In the genomic region with DNA sequence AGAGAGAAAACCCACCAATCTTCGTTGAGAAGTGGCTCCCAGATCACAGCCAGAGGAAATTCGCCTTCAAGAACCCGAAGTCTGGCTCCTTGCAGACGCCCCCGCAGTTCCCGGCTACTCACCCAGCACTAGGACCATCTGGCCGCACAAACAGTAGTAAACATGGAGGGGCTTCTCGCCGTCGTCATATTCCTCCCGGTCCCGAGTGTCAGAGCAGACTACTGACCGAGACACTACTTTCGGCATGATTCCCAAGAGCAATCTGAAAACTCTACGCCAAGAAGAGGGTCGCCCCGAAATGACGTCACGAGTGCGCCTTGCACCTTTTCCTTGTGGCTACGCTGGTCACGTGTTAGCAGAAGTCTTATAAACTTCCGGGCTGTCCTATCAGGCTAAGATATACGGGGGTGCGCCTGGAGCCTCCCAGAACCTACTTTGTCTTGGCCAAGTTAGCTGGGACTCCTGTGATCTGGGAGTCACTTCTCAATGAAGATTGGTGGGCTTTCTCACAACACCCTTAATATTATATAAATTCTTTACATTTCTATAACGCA, we compare ENCODE assay signal across 8 cellular contexts. TPM values are rescaled to one million over a fixed set of nuclear protein-coding genes. Genes with fewer than 3 reads are reported as not detected.
DNase-seq lines count a peak whose midpoint lies in the region; ATAC-seq and TF ChIP-seq lines count a peak whose summit lies in the region.

Gene STEEP1, minus strand, starts transcription at position 300 of the 554 bp plus-strand sequence. Its CDS starts 54 bp downstream, at position 246.

- H3K27me3 Mint-ChIP-seq in WTC11 (ENCODE audit: low read depth), result no peaks in the 10 kb centered on the region
- peaks cover 1 to 6% (median 4%) of the 10 kb centered on the region in 3 donors for H3K27me3 Mint-ChIP-seq in immature natural killer cell (ENCODE audit: low read depth in 3 of 3)

- TF ChIP-seq CTCF in WTC11 (IDR thresholded peaks at IDR 0.05), result no peak
- TF ChIP-seq CTCF in cardiac fibroblast (IDR thresholded peaks at IDR 0.05; ENCODE audit: low read depth, low read length), result no peak

- CTCF ChIA-PET in WTC11 (lab: Charles Lee), result interaction anchor here (1.0 kb wide), 1 partner anchor 9 kb away, joined by 4 read pairs; the partner anchor contains the start of gene UBE2A

- peak within 1 kb of the TSS; percentile 58 to 68 for H3K4me3 ChIP-seq in cardiac fibroblast (replicated peaks in 1 of 2; ENCODE audit: low read depth in 2 of 2, low read length in 2 of 2)

- H3K36me3 Mint-ChIP-seq in WTC11 (0 out of 2 replicates have a peak, but pooled peaks cover under 1% of the 10 kb centered on the region), immature natural killer cell (no peaks in the 10 kb centered on the region)

- DNase-seq in ACHN (peak; percentile 83), NCI-H345 (lab: John Stamatoyannopoulos, UW) (peak; percentile 89), WTC11 (ENCODE audit: low spot score) (peak; percentile 83), cardiac fibroblast (ENCODE audit: low read depth in 2 of 2) (peak; percentile 92 to 93), immature natural killer cell (peak; percentile 82 to 84 (median 83)), smooth muscle cell of the brain vasculature (ENCODE audit: low read depth, low spot score) (peak; percentile 78)

- H3K9me3 Mint-ChIP-seq in WTC11, result no peaks in the 10 kb centered on the region; the same call in 1 of the 2 replicates
- H3K9me3 Mint-ChIP-seq in immature natural killer cell, result no peaks in the 10 kb centered on the region

- in situ Hi-C loops in ACHN (cut with HindIII; ENCODE audit: low pct_ligation_motif_present, low pct_unique_long_range_greater_than_20kb, low sequenced_read_pairs), result no loop called here

- H3K4me3 Mint-ChIP-seq in WTC11 (peak within 1 kb of the TSS; percentile 93), immature natural killer cell (peak within 1 kb of the TSS; percentile 92 to 96 (median 94))

- 0 out of 2 replicates have a peak, but pooled peaks cover 3% of the 10 kb centered on the region for H3K4me1 Mint-ChIP-seq in WTC11
- peaks cover 17 to 24% of the 10 kb centered on the region in 2 donors for H3K4me1 Mint-ChIP-seq in immature natural killer cell

- peak; percentile 90 for ATAC-seq in GM18907 (IDR thresholded peaks at IDR 0.05; ENCODE audit: unreplicated experiment)
- peak; percentile 94 for ATAC-seq in HG03196 (IDR thresholded peaks at IDR 0.05; ENCODE audit: unreplicated experiment)
- ATAC-seq in WTC11, result peak; percentile 96

- H3K27ac Mint-ChIP-seq in WTC11 (peak within 1 kb of the TSS; percentile 93), immature natural killer cell (peak within 1 kb of the TSS; percentile 90 to 97 (median 92))

- POLR2A ChIA-PET in WTC11 (lab: Charles Lee), result no interaction called here

TF ChIP-seq in WTC11, 78 proteins besides CTCF, POLR2A, EP300 and RAD21 (continues in another document):
- no peak for TF ChIP-seq ZNF425 (CRISPR knock-in tag; conservative IDR thresholded peaks at IDR 0.05)
- no peak for TF ChIP-seq E2F1 (CRISPR knock-in tag; IDR thresholded peaks at IDR 0.05)
- no peak for TF ChIP-seq JUN (CRISPR knock-in tag; IDR thresholded peaks at IDR 0.05)
- TF ChIP-seq FOXK1 (CRISPR knock-in tag; IDR thresholded peaks at IDR 0.05), result peak; percentile 92
- TF ChIP-seq NR1H2 (CRISPR knock-in tag; IDR thresholded peaks at IDR 0.05), result no peak
- TF ChIP-seq, protein P1, sequence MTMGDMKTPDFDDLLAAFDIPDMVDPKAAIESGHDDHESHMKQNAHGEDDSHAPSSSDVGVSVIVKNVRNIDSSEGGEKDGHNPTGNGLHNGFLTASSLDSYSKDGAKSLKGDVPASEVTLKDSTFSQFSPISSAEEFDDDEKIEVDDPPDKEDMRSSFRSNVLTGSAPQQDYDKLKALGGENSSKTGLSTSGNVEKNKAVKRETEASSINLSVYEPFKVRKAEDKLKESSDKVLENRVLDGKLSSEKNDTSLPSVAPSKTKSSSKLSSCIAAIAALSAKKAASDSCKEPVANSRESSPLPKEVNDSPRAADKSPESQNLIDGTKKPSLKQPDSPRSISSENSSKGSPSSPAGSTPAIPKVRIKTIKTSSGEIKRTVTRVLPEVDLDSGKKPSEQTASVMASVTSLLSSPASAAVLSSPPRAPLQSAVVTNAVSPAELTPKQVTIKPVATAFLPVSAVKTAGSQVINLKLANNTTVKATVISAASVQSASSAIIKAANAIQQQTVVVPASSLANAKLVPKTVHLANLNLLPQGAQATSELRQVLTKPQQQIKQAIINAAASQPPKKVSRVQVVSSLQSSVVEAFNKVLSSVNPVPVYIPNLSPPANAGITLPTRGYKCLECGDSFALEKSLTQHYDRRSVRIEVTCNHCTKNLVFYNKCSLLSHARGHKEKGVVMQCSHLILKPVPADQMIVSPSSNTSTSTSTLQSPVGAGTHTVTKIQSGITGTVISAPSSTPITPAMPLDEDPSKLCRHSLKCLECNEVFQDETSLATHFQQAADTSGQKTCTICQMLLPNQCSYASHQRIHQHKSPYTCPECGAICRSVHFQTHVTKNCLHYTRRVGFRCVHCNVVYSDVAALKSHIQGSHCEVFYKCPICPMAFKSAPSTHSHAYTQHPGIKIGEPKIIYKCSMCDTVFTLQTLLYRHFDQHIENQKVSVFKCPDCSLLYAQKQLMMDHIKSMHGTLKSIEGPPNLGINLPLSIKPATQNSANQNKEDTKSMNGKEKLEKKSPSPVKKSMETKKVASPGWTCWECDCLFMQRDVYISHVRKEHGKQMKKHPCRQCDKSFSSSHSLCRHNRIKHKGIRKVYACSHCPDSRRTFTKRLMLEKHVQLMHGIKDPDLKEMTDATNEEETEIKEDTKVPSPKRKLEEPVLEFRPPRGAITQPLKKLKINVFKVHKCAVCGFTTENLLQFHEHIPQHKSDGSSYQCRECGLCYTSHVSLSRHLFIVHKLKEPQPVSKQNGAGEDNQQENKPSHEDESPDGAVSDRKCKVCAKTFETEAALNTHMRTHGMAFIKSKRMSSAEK (CRISPR knock-in tag; IDR thresholded peaks at IDR 0.05; ENCODE audit: borderline replicate concordance), result no peak
- no peak for TF ChIP-seq PRDM15 (CRISPR knock-in tag; IDR thresholded peaks at IDR 0.05)
- peak; percentile 42; the same call in 1 of the 2 replicates for TF ChIP-seq MAX (CRISPR knock-in tag; IDR thresholded peaks at IDR 0.05)
- no peak for TF ChIP-seq ZNF232 (CRISPR knock-in tag; IDR thresholded peaks at IDR 0.05)

RNA-seq across cellular contexts. Expression of gene STEEP1, which starts in this region (rescaled TPM):
- 24.2 to 25.8 TPM (median 25.5 TPM) in 3 replicates for total RNA-seq in WTC11 (2021)
- polyA plus RNA-seq in immature natural killer cell, result 10 to 100 TPM in 2 of 3 donors, 1 to 10 TPM in 1; 5.5 to 21.1 (median 11.2) TPM

Comparison
In these comparisons a context has a peak if more than half of its experiments do, and no peak if none do; other contexts are left out.
1. Peak in every context shown above with its lines: DNase-seq, ATAC-seq and H3K4me3 ChIP-seq.